8 cellular contexts compared by ENCODE assay signal in the genomic region with DNA sequence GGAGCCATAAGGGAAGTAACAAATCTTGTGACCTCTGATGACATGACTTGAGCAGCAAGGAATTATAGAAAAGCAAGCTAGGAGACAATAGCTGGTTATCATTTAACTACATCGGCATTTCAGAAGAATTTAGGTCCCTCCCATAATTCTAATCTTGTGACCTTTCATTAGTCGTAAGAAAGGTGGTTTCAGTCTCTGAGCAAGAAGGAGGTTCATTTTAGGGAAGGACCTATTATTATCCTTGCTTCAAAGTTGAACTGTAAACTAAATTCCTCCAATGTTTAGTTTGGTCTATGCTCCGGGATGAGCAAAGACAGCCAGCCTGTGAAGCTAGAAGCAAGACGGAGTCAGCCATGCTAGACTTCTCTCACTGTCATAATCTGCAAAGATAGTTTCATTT.
"Had no signal": no experiment of that assay in that cellular context is flagged by ENCODE, and none has a peak within 500 bp of the region (broad histone marks: within the 10 kb centered on the region; RNA-seq: fewer than 3 reads in every experiment).

No MANE protein-coding gene starts in this region.

- H3K9me3 Mint-ChIP-seq: GM23338, H9, IgD-negative memory B cell had no signal

- H3K4me1 Mint-ChIP-seq: IgD-negative memory B cell had no signal

- H3K36me3 Mint-ChIP-seq: IgD-negative memory B cell had no signal

- DNase-seq: H9, HCEC 1CT, KBM-7 had no signal

- H3K27ac ChIP-seq: HL-60, KMS-11 had no signal

- H3K27me3 Mint-ChIP-seq: IgD-negative memory B cell had no signal

- ATAC-seq: GM23338, HepG2 had no signal

- H3K4me3 Mint-ChIP-seq: GM23338, H9, IgD-negative memory B cell had no signal

- H3K27ac Mint-ChIP-seq: GM23338, H9, IgD-negative memory B cell had no signal

- H3K4me3 ChIP-seq: GM23338 had no signal
